9 cellular contexts compared by ENCODE assay signal in the genomic region with DNA sequence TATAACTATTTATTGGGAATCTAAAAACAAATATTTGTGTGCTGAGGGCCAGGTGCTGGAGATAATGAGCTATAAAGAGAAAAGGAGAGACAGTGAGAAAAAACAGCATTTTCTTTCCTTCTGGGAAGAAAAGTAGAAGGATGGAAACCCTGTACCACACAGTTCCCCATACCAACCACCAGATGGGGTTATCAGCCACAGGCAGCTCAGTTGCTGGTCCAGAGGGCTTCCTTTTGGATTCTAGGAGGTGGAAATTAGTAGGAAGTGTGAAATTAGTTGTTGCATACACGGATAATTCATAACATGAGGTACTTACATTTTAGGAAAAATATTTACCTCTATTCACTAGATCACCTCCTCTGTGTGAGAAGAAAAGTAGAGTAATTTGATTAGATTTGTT.
DNase-seq lines count a peak whose midpoint lies in the region; ATAC-seq, FAIRE-seq and TF ChIP-seq lines count a peak whose summit lies in the region.
"Had no signal": no experiment of that assay in that cellular context is flagged by ENCODE, and none has a peak within 500 bp of the region (broad histone marks: within the 10 kb centered on the region; RNA-seq: fewer than 3 reads in every experiment).

No MANE protein-coding gene starts in this region.

- no peaks in the 10 kb centered on the region for H4K20me1 ChIP-seq in osteoblast (ENCODE audit: insufficient read depth, low read length)

- H3K4me1 ChIP-seq in osteoblast (ENCODE audit: insufficient read depth, low read length) (peaks cover 23% of the 10 kb centered on the region), small intestine (ENCODE audit: control insufficient read depth in 2 of 2, insufficient read depth in 1 of 2, low read depth in 1 of 2, low read length in 1 of 2) (no peaks in the 10 kb centered on the region)

- H3K27me3 ChIP-seq in bronchial epithelial cell (ENCODE audit: control insufficient read depth, insufficient read depth, low read length) (no peaks in the 10 kb centered on the region), osteoblast (ENCODE audit: insufficient read depth, low read length) (no peaks in the 10 kb centered on the region), small intestine (ENCODE audit: control insufficient read depth in 2 of 2, insufficient read depth in 2 of 2, low read length in 2 of 2) (no peaks in the 10 kb centered on the region)

- no peak overlapping the region for H3K4me2 ChIP-seq in osteoblast (ENCODE audit: insufficient read depth, low read length)

- WGBS in small intestine, 3 donors = 50 to 70% (median 67%) methylated on average over 1 of the region's 1 CpG

- intact Hi-C loops in posterior vena cava (cut with DNase I) = no loop called here

- H3K9me3 ChIP-seq in osteoblast (ENCODE audit: low read depth, low read length) = peaks cover 2% of the 10 kb centered on the region
- H3K9me3 ChIP-seq in small intestine (ENCODE audit: control insufficient read depth, low read depth) = no peaks in the 10 kb centered on the region

- H3K79me2 ChIP-seq in osteoblast (ENCODE audit: insufficient read depth, low read length) = no peaks in the 10 kb centered on the region

- no peak overlapping the region for H3K27ac ChIP-seq in osteoblast (ENCODE audit: low read depth, low read length)
- H3K27ac ChIP-seq in small intestine (ENCODE audit: low read depth in 1 of 2, low read length in 1 of 2) = no peak overlapping the region

- H3K4me3 ChIP-seq in bronchial epithelial cell (ENCODE audit: low read depth, low read length) (no peak overlapping the region), osteoblast (ENCODE audit: insufficient read depth, low read length) (no peak overlapping the region), small intestine (ENCODE audit: low read depth in 1 of 2, low read length in 2 of 2) (no peak overlapping the region)

- peak; percentile 7 for DNase-seq in NCI-H2227 (lab: John Stamatoyannopoulos, UW; ENCODE audit: unreplicated experiment)
- DNase-seq in NCI-H2227 treated with DMSO at 0.1 percent for 48 hours (lab: John Stamatoyannopoulos, UW) = no peak
- peak; percentile 24 for DNase-seq in NAMALWA (ENCODE audit: low spot score)
- DNase-seq in bronchial epithelial cell (ENCODE audit: low read depth) = no peak
- no peak for DNase-seq in osteoblast (ENCODE audit: insufficient read length, low spot score, missing footprints)
- no peak for DNase-seq in small intestine
- no peak for DNase-seq in posterior vena cava (ENCODE audit: low spot score)
- DNase-seq: stimulated activated CD8-positive, alpha-beta memory T cell treated with anti-CD3 and anti-CD28 coated beads, Interleukin-4, amount 100 ng/mL, for 48 hours had no signal

- H3K36me3 ChIP-seq in bronchial epithelial cell (ENCODE audit: control insufficient read depth, insufficient read depth, low read length) (no peaks in the 10 kb centered on the region), osteoblast (ENCODE audit: insufficient read depth, low read length) (no peaks in the 10 kb centered on the region), small intestine (ENCODE audit: control insufficient read depth in 2 of 2, insufficient read depth in 2 of 2, low read length in 2 of 2) (no peaks in the 10 kb centered on the region)

- TF ChIP-seq CTCF in bronchial epithelial cell (IDR thresholded peaks at IDR 0.05; ENCODE audit: insufficient read depth, low read length, severe bottlenecking) (peak; percentile 57), osteoblast (IDR thresholded peaks at IDR 0.05; ENCODE audit: extremely low read depth, low read depth, low read length) (peak; percentile 33)

- FAIRE-seq in bronchial epithelial cell (lab: Jason Lieb, UNC) = no peak
- FAIRE-seq in small intestine (lab: Jason Lieb, UNC) = no peak

- ATAC-seq in GM19463 (IDR thresholded peaks at IDR 0.05; ENCODE audit: unreplicated experiment) = no peak

- no peak overlapping the region for H2AFZ ChIP-seq in osteoblast (ENCODE audit: low read length)

Comparison
In these comparisons a context has a peak if more than half of its experiments do, and no peak if none do; other contexts are left out.
1. DNase-seq: peak in NCI-H2227 (single experiment) and NAMALWA (single experiment); none in NCI-H2227 treated with DMSO at 0.1 percent for 48 hours (single experiment), bronchial epithelial cell (single experiment), osteoblast (single experiment), small intestine (single experiment) and posterior vena cava (single experiment).